10 cellular contexts compared by ENCODE assay signal in the genomic region with DNA sequence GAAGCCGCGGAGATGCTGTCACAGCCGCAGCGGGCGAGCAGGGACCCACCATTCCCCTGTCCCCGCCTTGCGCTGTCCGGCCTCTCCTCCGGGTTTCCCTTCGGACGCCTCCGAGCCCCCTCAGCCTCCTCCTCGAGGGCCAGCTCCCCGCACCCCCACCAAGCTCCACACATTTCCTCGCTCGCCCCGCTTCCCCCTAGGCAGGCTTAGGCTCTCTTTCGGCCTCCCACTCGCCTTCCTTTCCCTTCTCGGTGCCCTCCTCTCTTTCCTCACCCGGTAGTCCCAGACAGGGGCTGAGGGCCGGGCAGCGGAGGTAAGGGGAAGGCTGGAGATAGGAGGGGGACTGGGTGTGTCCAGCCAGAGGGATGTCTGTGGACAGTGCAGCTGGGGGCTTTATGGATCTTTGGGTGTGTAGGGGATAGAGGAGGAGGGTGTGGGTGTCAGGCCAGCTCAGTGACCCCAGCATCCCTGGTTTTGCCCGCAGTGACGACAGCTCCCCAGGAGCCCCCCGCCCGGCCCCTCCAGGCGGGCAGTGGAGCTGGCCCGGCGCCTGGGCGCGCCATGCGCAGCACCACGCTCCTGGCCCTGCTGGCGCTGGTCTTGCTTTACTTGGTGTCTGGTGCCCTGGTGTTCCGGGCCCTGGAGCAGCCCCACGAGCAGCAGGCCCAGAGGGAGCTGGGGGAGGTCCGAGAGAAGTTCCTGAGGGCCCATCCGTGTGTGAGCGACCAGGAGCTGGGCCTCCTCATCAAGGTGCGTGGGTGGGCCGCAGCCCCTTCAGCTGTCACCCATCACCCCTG. TPM values are rescaled to one million over a fixed set of nuclear protein-coding genes. Genes with fewer than 3 reads are reported as not detected.
DNase-seq lines count a peak whose midpoint lies in the region; ATAC-seq and TF ChIP-seq lines count a peak whose summit lies in the region.
"Had no signal": no experiment of that assay in that cellular context is flagged by ENCODE, and none has a peak within 500 bp of the region (broad histone marks: within the 10 kb centered on the region; RNA-seq: fewer than 3 reads in every experiment).

No MANE protein-coding gene starts in this region.

- no peak for ATAC-seq in naive thymus-derived CD8-positive, alpha-beta T cell
- ATAC-seq in GM21423 (IDR thresholded peaks at IDR 0.05; ENCODE audit: unreplicated experiment) (no peak), GM21723 (IDR thresholded peaks at IDR 0.05; ENCODE audit: unreplicated experiment) (no peak)

- peaks cover 6 to 19% (median 12%) of the 10 kb centered on the region in 4 donors for H3K4me1 Mint-ChIP-seq in naive thymus-derived CD8-positive, alpha-beta T cell
- H3K4me1 Mint-ChIP-seq in progenitor cell of endocrine pancreas (ENCODE audit: low read depth), result no peaks in the 10 kb centered on the region

- H3K27me3 Mint-ChIP-seq in naive thymus-derived CD8-positive, alpha-beta T cell, result peaks cover 25 to 64% (median 43%) of the 10 kb centered on the region in 5 donors
- peaks cover 69% of the 10 kb centered on the region for H3K27me3 Mint-ChIP-seq in progenitor cell of endocrine pancreas

- POLR2A ChIA-PET in naive thymus-derived CD8-positive, alpha-beta T cell (lab: Charles Lee), result interaction anchor here (0.8 to 1.5 kb wide), 2 partner anchors 22 to 108 kb away, joined by 3 to 5 read pairs; no protein-coding TSS in a partner anchor

- no peaks in the 10 kb centered on the region for H3K9me3 Mint-ChIP-seq in naive thymus-derived CD8-positive, alpha-beta T cell
- no peaks in the 10 kb centered on the region for H3K9me3 Mint-ChIP-seq in progenitor cell of endocrine pancreas (ENCODE audit: low read depth)

- H3K27ac ChIP-seq in cingulate gyrus (ENCODE audit: low read depth, low read length), result peak overlapping the region; percentile 39
- H3K27ac ChIP-seq: SJSA1 had no signal

- peaks cover 5% of the 10 kb centered on the region for H3K27me3 ChIP-seq in GM06990 (replicated peaks; ENCODE audit: control insufficient read depth, insufficient read depth, low read length)

- peak overlapping the region; percentile 21; the same call in 1 of the 2 replicates for H3K4me3 ChIP-seq in GM06990 (replicated peaks; ENCODE audit: low read depth, low read length)
- H3K4me3 ChIP-seq: SJSA1 had no signal

- TF ChIP-seq CTCF in GM06990 (IDR thresholded peaks at IDR 0.05; ENCODE audit: insufficient read depth, low read length, poor library complexity, severe bottlenecking), result no peak
- no peak for TF ChIP-seq CTCF in progenitor cell of endocrine pancreas (IDR thresholded peaks at IDR 0.05; ENCODE audit: unreplicated experiment)

- H3K36me3 ChIP-seq in GM06990 (ENCODE audit: control insufficient read depth, insufficient read depth, low read length), result no peaks in the 10 kb centered on the region; the same call in 1 of the 2 replicates
- H3K36me3 ChIP-seq: SJSA1 had no signal

- DNase-seq in 8988T, result peak; percentile 29
- no peak for DNase-seq in GM06990 (ENCODE audit: extremely low read depth, insufficient read length)
- peak in 2 of 10 donors; percentile 18 to 59 for DNase-seq in naive thymus-derived CD8-positive, alpha-beta T cell
- no peak for DNase-seq in progenitor cell of endocrine pancreas (ENCODE audit: low spot score, unreplicated experiment)
- DNase-seq in NCI-H2227 (lab: John Stamatoyannopoulos, UW; ENCODE audit: unreplicated experiment), result no peak
- DNase-seq: activated effector memory CD4-positive, alpha-beta T cell treated with anti-CD3 and anti-CD28 coated beads, Interleukin-2, amount 50 U/mL, for 16 hours had no signal

- no peak overlapping the region for H3K27ac Mint-ChIP-seq in naive thymus-derived CD8-positive, alpha-beta T cell
- no peak overlapping the region for H3K27ac Mint-ChIP-seq in progenitor cell of endocrine pancreas

- no peaks in the 10 kb centered on the region for H3K36me3 Mint-ChIP-seq in naive thymus-derived CD8-positive, alpha-beta T cell
- peaks cover 6% of the 10 kb centered on the region for H3K36me3 Mint-ChIP-seq in progenitor cell of endocrine pancreas (ENCODE audit: insufficient read depth)

- peak overlapping the region; percentile 37 to 75 (median 62) for H3K4me3 Mint-ChIP-seq in naive thymus-derived CD8-positive, alpha-beta T cell
- no peak overlapping the region for H3K4me3 Mint-ChIP-seq in progenitor cell of endocrine pancreas (ENCODE audit: low read depth)

RNA-seq across cellular contexts. Expression of a gene that starts 1.6 kb away (rescaled TPM):
- not detected for total RNA-seq in naive thymus-derived CD8-positive, alpha-beta T cell
- not detected for polyA plus RNA-seq in naive thymus-derived CD8-positive, alpha-beta T cell
- 0.62 TPM in 1 of 2 replicates, not detected in the other for total RNA-seq in progenitor cell of endocrine pancreas
- total RNA-seq: SJSA1 had no signal

RNA-seq across cellular contexts. Expression of a gene that starts 7.0 kb away (rescaled TPM):
- total RNA-seq in naive thymus-derived CD8-positive, alpha-beta T cell, result 10 to 100 TPM; 33.0 to 33.3 TPM
- polyA plus RNA-seq in naive thymus-derived CD8-positive, alpha-beta T cell, result 1 to 10 TPM; 4.8 to 6.9 (median 6.4) TPM
- total RNA-seq in progenitor cell of endocrine pancreas, result 46.7 and 56.5 TPM in 2 replicates

RNA-seq across cellular contexts. Expression of a gene that starts 7.5 kb away (rescaled TPM):
- not detected for total RNA-seq in naive thymus-derived CD8-positive, alpha-beta T cell
- polyA plus RNA-seq in naive thymus-derived CD8-positive, alpha-beta T cell, result not detected
- total RNA-seq in progenitor cell of endocrine pancreas, result not detected in 2 replicates
- total RNA-seq: SJSA1 had no signal

RNA-seq across cellular contexts. Expression of a gene that starts 8.2 kb away (rescaled TPM):
- total RNA-seq in naive thymus-derived CD8-positive, alpha-beta T cell, result 10 to 100 TPM; 13.7 to 18.5 TPM
- polyA plus RNA-seq in naive thymus-derived CD8-positive, alpha-beta T cell, result 10 to 100 TPM; 39.1 to 44.8 (median 39.9) TPM
- total RNA-seq in progenitor cell of endocrine pancreas, result 42.8 and 46.9 TPM in 2 replicates

RNA-seq across cellular contexts. Expression of a gene that starts 12.7 kb away (rescaled TPM):
- total RNA-seq in naive thymus-derived CD8-positive, alpha-beta T cell, result 10 to 100 TPM; 19.9 to 24.9 TPM
- polyA plus RNA-seq in naive thymus-derived CD8-positive, alpha-beta T cell, result 1 to 10 TPM; 3.5 to 9.1 (median 4.8) TPM
- 28.1 and 31.4 TPM in 2 replicates for total RNA-seq in progenitor cell of endocrine pancreas
